In genomic region chr13:108895220-108895704, GRCh38 we compare ENCODE assay signal across 8 cellular contexts.
DNase-seq lines count a peak whose midpoint lies in the region; ATAC-seq, FAIRE-seq and TF ChIP-seq lines count a peak whose summit lies in the region.

No MANE protein-coding gene starts in this region.

- peaks cover 8% of the 10 kb centered on the region for H3K4me1 ChIP-seq in CD4-positive, alpha-beta memory T cell (ENCODE audit: insufficient read depth, low read length)

- CTCF ChIA-PET in CD4-positive, alpha-beta memory T cell (lab: Charles Lee; ENCODE audit: partially characterized antibody), result interaction anchor here (0.7 to 3.9 kb wide), 25 partner anchors 8 to 721 kb away, joined by 3 to 24 read pairs (median 4); partner anchors contain the start of gene TNFSF13B
- CTCF ChIA-PET in activated CD4-positive, alpha-beta memory T cell treated with anti-CD3 and anti-CD28 coated beads, Interleukin-2, amount 10 ng/mL, durations not matched to agents 7 days and 5 days (lab: Charles Lee), result interaction anchor here (0.6 to 2.7 kb wide), 12 partner anchors 10 to 660 kb away, joined by 3 to 22 read pairs (median 4); no protein-coding TSS in a partner anchor

- peaks cover 5 to 14% (median 10%) of the 10 kb centered on the region in 4 donors for H3K4me1 Mint-ChIP-seq in CD4-positive, alpha-beta memory T cell
- peaks cover 14% of the 10 kb centered on the region for H3K4me1 Mint-ChIP-seq in activated CD4-positive, alpha-beta memory T cell treated with anti-CD3 and anti-CD28 coated beads, Interleukin-2, amount 10 ng/mL, durations not matched to agents 7 days and 5 days

- no peak overlapping the region for H3K27ac ChIP-seq in CD4-positive, alpha-beta memory T cell (ENCODE audit: low read depth, low read length)

- H3K27me3 ChIP-seq in CD4-positive, alpha-beta memory T cell (ENCODE audit: insufficient read depth, low read length), result no peaks in the 10 kb centered on the region
- no peaks in the 10 kb centered on the region for H3K27me3 ChIP-seq in bronchial epithelial cell (ENCODE audit: control insufficient read depth, insufficient read depth, low read length)

- no peak overlapping the region for H3K27ac Mint-ChIP-seq in CD4-positive, alpha-beta memory T cell
- H3K27ac Mint-ChIP-seq in activated CD4-positive, alpha-beta memory T cell treated with anti-CD3 and anti-CD28 coated beads, Interleukin-2, amount 10 ng/mL, durations not matched to agents 7 days and 5 days, result no peak overlapping the region

- peak; percentile 53 for ATAC-seq in GM21723 (IDR thresholded peaks at IDR 0.05; ENCODE audit: unreplicated experiment)
- ATAC-seq in GM19463 (IDR thresholded peaks at IDR 0.05; ENCODE audit: unreplicated experiment), result no peak

- H3K9me3 ChIP-seq in CD4-positive, alpha-beta memory T cell (ENCODE audit: control insufficient read depth in 1 of 2, low read length in 2 of 2), result no peaks in the 10 kb centered on the region

- no peaks in the 10 kb centered on the region for H3K36me3 ChIP-seq in CD4-positive, alpha-beta memory T cell (ENCODE audit: insufficient read depth, low read length)
- no peaks in the 10 kb centered on the region for H3K36me3 ChIP-seq in bronchial epithelial cell (ENCODE audit: control insufficient read depth, insufficient read depth, low read length)

- POLR2A ChIA-PET in CD4-positive, alpha-beta memory T cell (lab: Charles Lee; ENCODE audit: partially characterized antibody), result interaction anchor here (0.7 kb wide), 1 partner anchor 573 kb away, joined by 4 read pairs; no protein-coding TSS in a partner anchor
- POLR2A ChIA-PET in activated CD4-positive, alpha-beta memory T cell treated with anti-CD3 and anti-CD28 coated beads, Interleukin-2, amount 10 ng/mL, durations not matched to agents 7 days and 5 days (lab: Charles Lee), result interaction anchor here (1.0 to 1.2 kb wide), 2 partner anchors 21 to 29 kb away, joined by 3 read pairs; no protein-coding TSS in a partner anchor

- H3K36me3 Mint-ChIP-seq in CD4-positive, alpha-beta memory T cell, result peaks cover 0 to 4% of the 10 kb centered on the region in 2 donors
- no peaks in the 10 kb centered on the region for H3K36me3 Mint-ChIP-seq in activated CD4-positive, alpha-beta memory T cell treated with anti-CD3 and anti-CD28 coated beads, Interleukin-2, amount 10 ng/mL, durations not matched to agents 7 days and 5 days (ENCODE audit: low read depth)

- peak in 4 of 5 donors; percentile 19 to 31 (median 26) for DNase-seq in CD4-positive, alpha-beta memory T cell
- peak; percentile 22 for DNase-seq in NCI-H510A (lab: John Stamatoyannopoulos, UW)
- peak; percentile 83 for DNase-seq in bronchial epithelial cell (ENCODE audit: low read depth)
- DNase-seq in middle frontal gyrus (ENCODE audit: extremely low spot score, low spot score), result peak; percentile 34
- DNase-seq in stimulated activated CD4-positive, alpha-beta T cell treated with anti-CD3 and anti-CD28 coated beads, Interleukin-2, amount 100 ng/mL, for 24 hours, result no peak
- DNase-seq in activated CD4-positive, alpha-beta memory T cell treated with anti-CD3 and anti-CD28 coated beads, Interleukin-2, amount 10 ng/mL, durations not matched to agents 7 days and 5 days, result no peak

- H3K27me3 Mint-ChIP-seq in CD4-positive, alpha-beta memory T cell, result peaks cover 0 to 1% of the 10 kb centered on the region in 2 donors
- peaks cover 4% of the 10 kb centered on the region for H3K27me3 Mint-ChIP-seq in activated CD4-positive, alpha-beta memory T cell treated with anti-CD3 and anti-CD28 coated beads, Interleukin-2, amount 10 ng/mL, durations not matched to agents 7 days and 5 days

- H3K4me3 Mint-ChIP-seq in CD4-positive, alpha-beta memory T cell, result no peak overlapping the region
- H3K4me3 Mint-ChIP-seq in activated CD4-positive, alpha-beta memory T cell treated with anti-CD3 and anti-CD28 coated beads, Interleukin-2, amount 10 ng/mL, durations not matched to agents 7 days and 5 days, result no peak overlapping the region

- peaks cover 0 to 2% (median 0%) of the 10 kb centered on the region in 8 donors for H3K9me3 Mint-ChIP-seq in CD4-positive, alpha-beta memory T cell
- H3K9me3 Mint-ChIP-seq in activated CD4-positive, alpha-beta memory T cell treated with anti-CD3 and anti-CD28 coated beads, Interleukin-2, amount 10 ng/mL, durations not matched to agents 7 days and 5 days, result no peaks in the 10 kb centered on the region

- H3K4me3 ChIP-seq in CD4-positive, alpha-beta memory T cell (ENCODE audit: low read length in 2 of 2), result no peak overlapping the region
- H3K4me3 ChIP-seq in bronchial epithelial cell (ENCODE audit: low read depth, low read length), result no peak overlapping the region

- no peak for FAIRE-seq in bronchial epithelial cell (lab: Jason Lieb, UNC)

- intact Hi-C loops in CD4-positive, alpha-beta memory T cell (cut with micrococcal nuclease), result loop anchor here (1.0 to 5.0 kb wide), 5 partner anchors 388 to 719 kb away; no protein-coding TSS in a partner anchor

- TF ChIP-seq CTCF in bronchial epithelial cell (IDR thresholded peaks at IDR 0.05; ENCODE audit: insufficient read depth, low read length, severe bottlenecking), result peak; percentile 27

Comparison
In these comparisons a context has a peak if more than half of its experiments do, and no peak if none do; other contexts are left out.
1. DNase-seq: peak in CD4-positive, alpha-beta memory T cell (4 of 5), NCI-H510A (single experiment), bronchial epithelial cell (single experiment) and middle frontal gyrus (single experiment); none in stimulated activated CD4-positive, alpha-beta T cell treated with anti-CD3 and anti-CD28 coated beads, Interleukin-2, amount 100 ng/mL, for 24 hours (0 of 2) and activated CD4-positive, alpha-beta memory T cell treated with anti-CD3 and anti-CD28 coated beads, Interleukin-2, amount 10 ng/mL, durations not matched to agents 7 days and 5 days (single experiment).